ENCODE assay signal across 1 cellular context in the genomic region with DNA sequence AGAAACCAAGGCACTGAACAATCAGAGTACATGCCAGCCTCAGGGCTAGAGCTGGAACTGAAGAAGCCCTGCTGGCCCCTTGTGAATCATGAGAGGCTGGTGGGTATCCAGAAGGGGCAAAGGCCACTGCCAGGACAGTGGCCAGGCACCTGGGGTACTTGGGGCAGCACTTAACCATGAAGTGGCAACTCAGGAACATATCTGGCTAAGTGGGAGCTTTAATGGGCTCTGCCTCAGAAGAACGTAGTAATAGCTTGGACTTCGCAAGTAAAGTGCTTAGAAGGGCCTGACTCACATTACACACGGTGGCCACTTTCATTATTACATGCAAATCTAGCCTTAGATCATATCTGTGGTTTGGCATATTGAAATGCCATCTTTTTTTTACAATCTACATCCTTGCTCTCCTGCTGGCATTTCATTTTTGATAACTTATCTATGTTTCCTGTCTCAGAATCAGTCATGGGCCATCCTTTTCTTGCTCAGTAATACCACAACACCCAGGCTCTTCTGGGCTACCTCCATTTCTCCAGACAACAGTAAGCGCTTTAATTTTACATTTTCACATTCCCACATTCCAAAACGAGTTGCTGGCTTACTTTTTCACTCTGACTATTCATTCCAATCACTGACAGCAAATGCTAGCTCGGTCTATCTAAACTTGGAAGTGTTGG.
TF ChIP-seq lines count a peak whose summit lies in the region.

No MANE protein-coding gene starts in this region.

TF ChIP-seq in HepG2, 621 proteins besides CTCF, POLR2A, EP300 and RAD21:
- no peak for TF ChIP-seq CAMTA2 (CRISPR knock-in tag; IDR thresholded peaks at IDR 0.05; ENCODE audit: borderline replicate concordance)
- no peak for TF ChIP-seq PREB (CRISPR knock-in tag; IDR thresholded peaks at IDR 0.05)
- TF ChIP-seq PHF8 (CRISPR knock-in tag; IDR thresholded peaks at IDR 0.05): no peak
